ENCODE assay signal across 1 cellular context in the genomic region with DNA sequence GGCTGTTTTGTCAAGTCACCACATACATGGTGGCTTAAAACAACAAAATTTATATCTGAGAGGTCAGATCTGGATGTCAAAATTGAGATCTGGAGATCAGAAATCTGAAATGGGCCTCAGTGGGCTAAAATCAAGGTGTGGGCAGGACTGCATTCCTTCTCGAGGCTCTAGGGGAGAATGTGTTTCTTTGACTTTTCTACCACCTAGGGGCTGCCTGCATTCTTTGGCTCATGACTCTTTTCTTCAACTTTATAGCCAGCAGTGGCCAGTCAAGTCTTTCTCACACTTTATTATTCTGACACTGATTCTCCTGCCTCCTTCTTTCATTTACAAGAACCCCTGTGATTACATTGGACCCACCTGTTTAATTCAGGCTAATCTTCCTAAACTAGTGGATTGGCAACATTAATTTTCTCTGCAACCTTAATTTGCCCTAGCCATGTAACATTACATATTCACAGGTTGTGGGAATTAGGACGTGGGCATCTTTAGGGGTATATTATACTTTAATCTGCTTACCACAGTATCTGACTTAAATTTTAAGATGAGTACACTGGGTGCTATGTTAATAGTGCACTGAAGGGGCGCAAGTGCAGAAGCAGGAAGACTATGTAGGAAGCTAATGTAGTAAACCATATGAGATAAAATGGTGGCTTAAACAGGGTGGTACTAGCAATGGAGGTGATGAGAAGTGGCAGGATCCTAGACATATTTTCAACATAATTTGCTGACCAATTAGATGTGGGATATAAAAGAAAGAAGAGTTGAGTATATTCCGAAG.
TF ChIP-seq lines count a peak whose summit lies in the region.

No MANE protein-coding gene starts in this region.

TF ChIP-seq in H1, 55 proteins besides CTCF, POLR2A, EP300 and RAD21 (continued from another document):
- TF ChIP-seq, protein P1, sequence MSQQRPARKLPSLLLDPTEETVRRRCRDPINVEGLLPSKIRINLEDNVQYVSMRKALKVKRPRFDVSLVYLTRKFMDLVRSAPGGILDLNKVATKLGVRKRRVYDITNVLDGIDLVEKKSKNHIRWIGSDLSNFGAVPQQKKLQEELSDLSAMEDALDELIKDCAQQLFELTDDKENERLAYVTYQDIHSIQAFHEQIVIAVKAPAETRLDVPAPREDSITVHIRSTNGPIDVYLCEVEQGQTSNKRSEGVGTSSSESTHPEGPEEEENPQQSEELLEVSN (IDR thresholded peaks at IDR 0.05), result no peak
- TF ChIP-seq, protein P2, sequence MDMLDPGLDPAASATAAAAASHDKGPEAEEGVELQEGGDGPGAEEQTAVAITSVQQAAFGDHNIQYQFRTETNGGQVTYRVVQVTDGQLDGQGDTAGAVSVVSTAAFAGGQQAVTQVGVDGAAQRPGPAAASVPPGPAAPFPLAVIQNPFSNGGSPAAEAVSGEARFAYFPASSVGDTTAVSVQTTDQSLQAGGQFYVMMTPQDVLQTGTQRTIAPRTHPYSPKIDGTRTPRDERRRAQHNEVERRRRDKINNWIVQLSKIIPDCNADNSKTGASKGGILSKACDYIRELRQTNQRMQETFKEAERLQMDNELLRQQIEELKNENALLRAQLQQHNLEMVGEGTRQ (IDR thresholded peaks at IDR 0.05; ENCODE audit: low read length), result no peak
- TF ChIP-seq SP4 (IDR thresholded peaks at IDR 0.05; ENCODE audit: low read length) (no peak), JUND (IDR thresholded peaks at IDR 0.05; ENCODE audit: low read length) (no peak)
